Comparison of ENCODE assay signal across 8 cellular contexts in genomic region chr17:81509048-81509686, GRCh38. TPM values are rescaled to one million over a fixed set of nuclear protein-coding genes. Genes with fewer than 3 reads are reported as not detected.
DNase-seq lines count a peak whose midpoint lies in the region; ATAC-seq and TF ChIP-seq lines count a peak whose summit lies in the region.

No MANE protein-coding gene starts in this region.

- H3K4me3 ChIP-seq in GM08714 (ENCODE audit: low read length) (peak overlapping the region; percentile 97), brain microvascular endothelial cell (ENCODE audit: low read depth, low read length) (peak overlapping the region; percentile 97), mesodermal cell (ENCODE audit: extremely low read depth, insufficient read depth, low read length, poor library complexity, severe bottlenecking) (peak overlapping the region; percentile 84)

- no peak for TF ChIP-seq CTCF in brain microvascular endothelial cell (IDR thresholded peaks at IDR 0.05; ENCODE audit: low read depth, low read length, missing control alignments)
- TF ChIP-seq CTCF in GM10248 (IDR thresholded peaks at IDR 0.05; ENCODE audit: control extremely low read depth, extremely low read depth, low read depth, missing control alignments): no peak

- no peaks in the 10 kb centered on the region for H3K27me3 ChIP-seq in brain microvascular endothelial cell (replicated peaks)

- CTCF ChIA-PET in GM10248 (lab: Yijun Ruan, JAX): interaction anchor here (0.8 to 2.3 kb wide), 5 partner anchors 9 to 217 kb away, joined by 3 to 9 read pairs (median 3); no protein-coding TSS in a partner anchor

- H3K9me3 ChIP-seq in mesodermal cell (ENCODE audit: control insufficient read depth, low read length): no peaks in the 10 kb centered on the region

- DNase-seq in NCI-H345 (lab: John Stamatoyannopoulos, UW) (peak; percentile 49), brain microvascular endothelial cell (no peak), germinal center (ENCODE audit: low spot score) (no peak), GM10248 (ENCODE audit: extremely low spot score) (no peak)

- WGBS in mesodermal cell (ENCODE audit: insufficient coverage in 2 of 2), 2 experiments: 72 to 73% methylated on average over 3 to 6 of the region's 8 CpGs

- POLR2A ChIA-PET in GM10248 (lab: Yijun Ruan, JAX): interaction anchor here (0.6 to 1.5 kb wide), 6 partner anchors 9 to 43 kb away, joined by 3 to 8 read pairs (median 5); partner anchors contain the start of gene FAAP100

- ATAC-seq in GM18867 (IDR thresholded peaks at IDR 0.05; ENCODE audit: unreplicated experiment) (no peak), HG03280 (IDR thresholded peaks at IDR 0.05; ENCODE audit: unreplicated experiment) (no peak)

- H3K4me1 ChIP-seq in mesodermal cell (ENCODE audit: control insufficient read depth, insufficient read depth, low read length, poor library complexity, severe bottlenecking): peaks cover 6% of the 10 kb centered on the region

- peaks cover 40% of the 10 kb centered on the region for H3K36me3 ChIP-seq in brain microvascular endothelial cell (replicated peaks)
- H3K36me3 ChIP-seq in mesodermal cell (ENCODE audit: control insufficient read depth, insufficient read depth, low read length): peaks cover 39% of the 10 kb centered on the region

- H3K27ac ChIP-seq in brain microvascular endothelial cell: peak overlapping the region; percentile 19
- peak overlapping the region; percentile 23 for H3K27ac ChIP-seq in mesodermal cell (ENCODE audit: low read depth, low read length, severe bottlenecking)

- in situ Hi-C loops in brain microvascular endothelial cell (cut with HindIII; ENCODE audit: low pct_ligation_motif_present, low sequenced_read_pairs): no loop called here

RNA-seq across cellular contexts. Expression of gene ACTG1, which starts 3.4 kb away (rescaled TPM):
- 2,748 TPM for polyA plus RNA-seq in mesodermal cell (2013, experiment 1 of 2)
- 2,271 TPM for polyA plus RNA-seq in mesodermal cell (2013, experiment 2 of 2)

RNA-seq across cellular contexts. Expression of gene FSCN2, which starts 19.0 kb away (rescaled TPM):
- polyA plus RNA-seq in mesodermal cell (2013, experiment 1 of 2): 0.29 TPM
- 0.20 TPM for polyA plus RNA-seq in mesodermal cell (2013, experiment 2 of 2)

RNA-seq across cellular contexts. Expression of gene FAAP100, which starts 43.0 kb away (rescaled TPM):
- polyA plus RNA-seq in mesodermal cell (2013, experiment 1 of 2): 19.1 TPM
- polyA plus RNA-seq in mesodermal cell (2013, experiment 2 of 2): 15.6 TPM
